ENCODE assay signal across 9 cellular contexts in the genomic region with DNA sequence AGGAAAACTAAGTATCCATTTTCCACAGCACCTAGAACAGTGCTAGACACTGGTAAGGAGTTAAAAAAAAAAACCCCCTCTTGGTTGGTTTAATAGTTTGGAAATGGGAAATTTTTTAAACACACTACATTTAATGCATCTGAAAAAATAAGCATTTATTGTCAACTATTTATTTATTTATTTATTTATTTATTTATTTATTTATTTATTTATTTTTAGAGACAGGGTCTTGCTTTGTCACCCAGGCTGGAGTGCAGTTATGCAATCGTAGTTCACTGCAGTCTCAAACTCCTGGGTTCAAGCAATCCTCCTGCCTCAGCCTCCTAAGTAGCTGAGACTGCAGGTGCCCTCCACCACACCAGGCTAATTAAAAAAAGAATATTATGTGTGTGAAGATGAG. TPM values are rescaled to one million over a fixed set of nuclear protein-coding genes. Genes with fewer than 3 reads are reported as not detected.
"Had no signal": no experiment of that assay in that cellular context is flagged by ENCODE, and none has a peak within 500 bp of the region (broad histone marks: within the 10 kb centered on the region; RNA-seq: fewer than 3 reads in every experiment).

No MANE protein-coding gene starts in this region.

- H3K4me3 ChIP-seq: GM12878 had no signal

- DNase-seq: GDM1, GF-D8 had no signal

- ATAC-seq: GM12878 had no signal

- FAIRE-seq: G401.6, GM12878, GM12891, GM12892, GM18507, GM19239 had no signal

RNA-seq across cellular contexts. Expression of a gene that starts 51.6 kb away (rescaled TPM):
- total RNA-seq: G401 had no signal
